ENCODE assay signal across 13 cellular contexts in the genomic region with DNA sequence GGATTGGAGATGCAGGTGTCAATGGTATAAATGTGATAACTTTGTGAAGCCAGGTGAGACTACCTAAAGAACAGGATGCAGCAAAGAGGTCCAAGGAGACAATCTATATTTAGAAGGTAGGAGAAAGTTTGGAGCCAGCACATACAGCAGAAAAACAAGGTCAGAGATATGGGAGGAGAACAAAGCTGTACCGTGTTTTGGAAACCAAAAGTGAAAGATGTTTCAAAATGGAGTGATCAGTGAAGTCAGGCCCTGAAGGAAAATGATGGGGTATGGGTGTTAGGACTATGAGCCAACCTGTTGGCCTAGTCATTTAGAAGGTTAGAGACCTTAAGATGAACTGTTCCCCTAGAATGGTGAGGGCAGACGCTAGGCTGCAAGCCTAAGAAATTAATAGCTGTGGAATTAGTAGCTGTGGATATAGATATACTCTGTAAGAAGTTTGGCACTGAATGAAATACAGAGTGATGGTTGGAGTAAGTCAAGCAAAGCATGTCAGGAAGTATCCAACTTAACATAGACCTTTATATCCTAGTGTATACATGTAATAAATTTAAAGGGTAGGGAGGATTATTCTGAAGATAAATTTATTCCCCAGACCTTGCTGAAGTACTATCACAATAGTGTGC.
DNase-seq lines count a peak whose midpoint lies in the region; ATAC-seq and TF ChIP-seq lines count a peak whose summit lies in the region.
"Had no signal": no experiment of that assay in that cellular context is flagged by ENCODE, and none has a peak within 500 bp of the region (broad histone marks: within the 10 kb centered on the region; RNA-seq: fewer than 3 reads in every experiment).

No MANE protein-coding gene starts in this region.

- peaks cover 5% of the 10 kb centered on the region; the same call in 1 of the 2 replicates for H3F3A ChIP-seq in DOHH2 (ENCODE audit: control insufficient read depth, insufficient read depth)

- no peaks in the 10 kb centered on the region for H3K9me3 ChIP-seq in DOHH2 (ENCODE audit: control insufficient read depth, insufficient read depth, low read length)
- H3K9me3 ChIP-seq in OCI-LY3 (ENCODE audit: insufficient read depth, low read length), result no peaks in the 10 kb centered on the region
- H3K9me3 ChIP-seq: HAP-1 had no signal

- H3K79me2 ChIP-seq in DOHH2 (ENCODE audit: control insufficient read depth, low read length) (no peaks in the 10 kb centered on the region), OCI-LY3 (ENCODE audit: low read length) (no peaks in the 10 kb centered on the region)

- H3K4me3 ChIP-seq in DOHH2 (ENCODE audit: low read length), result peak overlapping the region; percentile 62; the same call in 1 of the 2 replicates
- H3K4me3 ChIP-seq in OCI-LY3 (ENCODE audit: low read length), result no peak overlapping the region
- H3K4me3 ChIP-seq: HAP-1 had no signal

- H3K9ac ChIP-seq in OCI-LY3 (ENCODE audit: low read length), result no peak overlapping the region

- DNase-seq in NCI-H1436 treated with DMSO at 0.1 percent for 48 hours (lab: John Stamatoyannopoulos, UW) (no peak), Kasumi-1 (lab: John Stamatoyannopoulos, UW) (no peak), NCI-H2029 (lab: John Stamatoyannopoulos, UW) (no peak), A172 (ENCODE audit: low spot score) (no peak)
- DNase-seq: activated CD4-positive, alpha-beta memory T cell treated with anti-CD3 and anti-CD28 coated beads for 36 hours; effector CD4-positive, alpha-beta T cell; head of caudate nucleus had no signal

- H3K4me2 ChIP-seq in DOHH2 (ENCODE audit: low read length) (peak overlapping the region; percentile 77), OCI-LY3 (ENCODE audit: low read length) (peak overlapping the region; percentile 4)

- H3K36me3 ChIP-seq in DOHH2 (ENCODE audit: control insufficient read depth, low read length) (peaks cover 18% of the 10 kb centered on the region), OCI-LY3 (replicated peaks; ENCODE audit: low read depth, low read length) (no peaks in the 10 kb centered on the region)
- H3K36me3 ChIP-seq: HAP-1 had no signal

- H4K20me1 ChIP-seq in DOHH2 (ENCODE audit: control insufficient read depth, insufficient read depth, low read depth, low read length) (no peaks in the 10 kb centered on the region), OCI-LY3 (ENCODE audit: insufficient read depth, low read length) (no peaks in the 10 kb centered on the region)

- TF ChIP-seq CTCF in DOHH2 (IDR thresholded peaks at IDR 0.05; ENCODE audit: low read depth, low read length, poor library complexity, severe bottlenecking), result no peak
- no peak for TF ChIP-seq CTCF in OCI-LY3 (IDR thresholded peaks at IDR 0.05; ENCODE audit: low read depth, low read length)

- no peaks in the 10 kb centered on the region for H3K9me2 ChIP-seq in DOHH2 (replicated peaks; ENCODE audit: control insufficient read depth, low read length)

- no peaks in the 10 kb centered on the region for H3K27me3 ChIP-seq in DOHH2 (ENCODE audit: control insufficient read depth, low read length)
- H3K27me3 ChIP-seq in OCI-LY3 (ENCODE audit: low read depth, low read length), result no peaks in the 10 kb centered on the region

- peak; percentile 47 for ATAC-seq in GM19438 (IDR thresholded peaks at IDR 0.05; ENCODE audit: low read depth, unreplicated experiment)
- peak; percentile 58 for ATAC-seq in HG02938 (IDR thresholded peaks at IDR 0.05; ENCODE audit: unreplicated experiment)
- ATAC-seq: SK-N-SH treated with all-trans-retinoic acid at 6 μM for 48 hours had no signal

- peak overlapping the region; percentile 90 for H3K27ac ChIP-seq in DOHH2 (ENCODE audit: low read depth, low read length)
- no peak overlapping the region for H3K27ac ChIP-seq in OCI-LY3 (ENCODE audit: low read length)

- H3K4me1 ChIP-seq in DOHH2 (ENCODE audit: control insufficient read depth, low read length), result peaks cover 75% of the 10 kb centered on the region
- H3K4me1 ChIP-seq in OCI-LY3 (ENCODE audit: low read length), result peaks cover 23% of the 10 kb centered on the region
- H3K4me1 ChIP-seq: HAP-1 had no signal

- no peak overlapping the region; the same call in 1 of the 2 replicates for H2AFZ ChIP-seq in OCI-LY3 (ENCODE audit: low read depth, low read length)
